30 cellular contexts compared by ENCODE assay signal in the genomic region with DNA sequence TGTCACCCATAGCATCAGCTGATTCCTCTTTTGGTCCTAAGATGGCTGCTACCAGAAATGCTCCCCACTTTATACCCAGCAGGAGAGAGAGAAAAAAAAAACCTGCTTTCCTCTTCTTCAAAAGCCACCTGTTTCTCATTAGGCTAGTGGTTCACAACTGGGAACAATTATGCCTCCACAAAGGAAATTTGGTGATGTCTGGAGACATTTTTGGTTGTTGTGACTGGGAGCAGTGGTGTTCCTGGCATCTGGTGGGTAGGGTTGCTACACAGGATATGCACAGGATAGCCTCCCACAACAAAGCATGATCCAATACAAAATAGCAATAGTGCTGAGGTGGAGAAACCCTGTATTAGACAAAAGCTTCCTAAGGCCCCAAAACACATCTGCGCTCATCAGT. TPM values are rescaled to one million over a fixed set of nuclear protein-coding genes. Genes with fewer than 3 reads are reported as not detected.
A peak's percentile ranks its signal among the peaks of the same experiment; 100 is the strongest.
DNase-seq lines count a peak whose midpoint lies in the region; ATAC-seq and TF ChIP-seq lines count a peak whose summit lies in the region.
"Had no signal": no experiment of that assay in that cellular context is flagged by ENCODE, and none has a peak within 500 bp of the region (broad histone marks: within the 10 kb centered on the region; RNA-seq: fewer than 3 reads in every experiment).

No MANE protein-coding gene starts in this region.

- in situ Hi-C loops in gastrocnemius medialis (cut with MboI; ENCODE audit: low sequenced_read_pairs in 4 of 4), result no loop called here

- no peaks in the 10 kb centered on the region for H3K36me3 ChIP-seq in gastrocnemius medialis
- H3K36me3 ChIP-seq: ascending aorta, cardiac muscle cell, SJSA1, transverse colon had no signal

- no peaks in the 10 kb centered on the region for H3K27me3 ChIP-seq in gastrocnemius medialis
- H3K27me3 ChIP-seq: ascending aorta, cardiac muscle cell, SJSA1, transverse colon had no signal

- no peak for TF ChIP-seq CTCF in fibroblast of the aortic adventitia (IDR thresholded peaks at IDR 0.05; ENCODE audit: insufficient read depth, low read length)
- TF ChIP-seq CTCF in gastrocnemius medialis (IDR thresholded peaks at IDR 0.05 in 4 of 5, conservative IDR thresholded peaks at IDR 0.05 in 1 of 5), result no peak

- TF ChIP-seq POLR2A in gastrocnemius medialis (IDR thresholded peaks at IDR 0.05), result no peak

- H3K4me1 ChIP-seq in gastrocnemius medialis, result no peaks in the 10 kb centered on the region
- H3K4me1 ChIP-seq: ascending aorta, Caco-2, SJSA1, transverse colon had no signal

- H3K9me3 ChIP-seq in gastrocnemius medialis, result no peaks in the 10 kb centered on the region
- H3K9me3 ChIP-seq: ascending aorta, Caco-2, SJSA1, transverse colon had no signal

- DNase-seq in AG20443 (ENCODE audit: low spot score) (peak; percentile 68), HCEC 1CT (peak; percentile 25), fibroblast of the aortic adventitia (ENCODE audit: low read depth) (peak; percentile 49), gastrocnemius medialis (no peak), substantia nigra (lab: John Stamatoyannopoulos, UW) (no peak), Right ventricle myocardium superior (no peak), T-helper 9 cell (no peak)
- DNase-seq: activated CD4-positive, alpha-beta T cell treated with anti-CD3 and anti-CD28 coated beads, Interleukin-2, amount 50 U/mL, for 48 hours; activated CD4-positive, CD25-positive, alpha-beta regulatory T cell; activated gamma-delta T cell treated with Interleukin-2 at 50 U/mL for 16 hours; activated naive CD8-positive, alpha-beta T cell treated with anti-CD3 and anti-CD28 coated beads, Interleukin-2, amount 10 ng/mL, durations not matched to agents 7 days and 5 days; activated T-cell treated with anti-CD3 and anti-CD28 coated beads, Interleukin-2, amount 50 U/mL, for 48 hours; Caco-2; DMS53; effector memory CD4-positive, alpha-beta T cell; erythroblast; Karpas-422; left colon; mammary epithelial cell; NCI-H1436 treated with DMSO at 0.1 percent for 48 hours; NCI-H510A; RPMI8226; stimulated activated CD4-positive, alpha-beta T cell treated with anti-CD3 and anti-CD28 coated beads, Interleukin-15, amount 100 ng/mL, for 24 hours; stimulated activated CD4-positive, alpha-beta T cell treated with anti-CD3 and anti-CD28 coated beads, Interleukin-4, amount 100 ng/mL, for 4 hours; transverse colon had no signal

- peak; percentile 62 for ATAC-seq in SK-N-SH treated with all-trans-retinoic acid at 6 μM for 48 hours
- ATAC-seq in gastrocnemius medialis, result no peak
- no peak for ATAC-seq in Right ventricle myocardium superior (ENCODE audit: poor library complexity)
- ATAC-seq: left colon had no signal

- H3K27ac ChIP-seq in gastrocnemius medialis (no peak overlapping the region), substantia nigra (ENCODE audit: low read depth, low read length, poor library complexity, severe bottlenecking) (no peak overlapping the region)
- H3K27ac ChIP-seq: ascending aorta, SJSA1, transverse colon had no signal

- intact Hi-C loops in gastrocnemius medialis (cut with DNase I; ENCODE audit: low total_unique reads) (no loop called here), Right ventricle myocardium superior (cut with DNase I) (no loop called here)

- H3K4me3 ChIP-seq in fibroblast of the aortic adventitia (ENCODE audit: low read depth, low read length) (no peak overlapping the region), gastrocnemius medialis (no peak overlapping the region)
- H3K4me3 ChIP-seq: ascending aorta, cardiac muscle cell, SJSA1, transverse colon had no signal

TF ChIP-seq in SK-N-SH treated with all-trans-retinoic acid at 6 μM for 48 hours, 23 proteins besides CTCF, POLR2A, EP300 and RAD21:
- TF ChIP-seq, protein P1, sequence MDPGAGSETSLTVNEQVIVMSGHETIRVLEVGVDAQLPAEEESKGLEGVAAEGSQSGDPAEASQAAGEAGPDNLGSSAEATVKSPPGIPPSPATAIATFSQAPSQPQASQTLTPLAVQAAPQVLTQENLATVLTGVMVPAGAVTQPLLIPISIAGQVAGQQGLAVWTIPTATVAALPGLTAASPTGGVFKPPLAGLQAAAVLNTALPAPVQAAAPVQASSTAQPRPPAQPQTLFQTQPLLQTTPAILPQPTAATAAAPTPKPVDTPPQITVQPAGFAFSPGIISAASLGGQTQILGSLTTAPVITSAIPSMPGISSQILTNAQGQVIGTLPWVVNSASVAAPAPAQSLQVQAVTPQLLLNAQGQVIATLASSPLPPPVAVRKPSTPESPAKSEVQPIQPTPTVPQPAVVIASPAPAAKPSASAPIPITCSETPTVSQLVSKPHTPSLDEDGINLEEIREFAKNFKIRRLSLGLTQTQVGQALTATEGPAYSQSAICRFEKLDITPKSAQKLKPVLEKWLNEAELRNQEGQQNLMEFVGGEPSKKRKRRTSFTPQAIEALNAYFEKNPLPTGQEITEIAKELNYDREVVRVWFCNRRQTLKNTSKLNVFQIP (CRISPR knock-in tag; IDR thresholded peaks at IDR 0.05; ENCODE audit: borderline replicate concordance, low read depth), result no peak
- 0 out of 2 replicates have a peak, but pooled peaks have one; percentile 61 for TF ChIP-seq PPARA (CRISPR knock-in tag; IDR thresholded peaks at IDR 0.05; ENCODE audit: borderline replicate concordance)
- no peak for TF ChIP-seq CSDC2 (CRISPR knock-in tag; IDR thresholded peaks at IDR 0.05)
- TF ChIP-seq TOX (CRISPR knock-in tag; IDR thresholded peaks at IDR 0.05; ENCODE audit: borderline replicate concordance), result no peak
- TF ChIP-seq ZC3H10 (CRISPR knock-in tag; IDR thresholded peaks at IDR 0.05), result no peak
- no peak for TF ChIP-seq ZFP30 (CRISPR knock-in tag; IDR thresholded peaks at IDR 0.05)
- TF ChIP-seq BACH2 (CRISPR knock-in tag; IDR thresholded peaks at IDR 0.05; ENCODE audit: borderline replicate concordance), result no peak
- no peak for TF ChIP-seq ARNTL (CRISPR knock-in tag; IDR thresholded peaks at IDR 0.05; ENCODE audit: borderline replicate concordance, low read depth)
- TF ChIP-seq TSHZ2 (CRISPR knock-in tag; IDR thresholded peaks at IDR 0.05), result peak; percentile 71; the same call in 1 of the 2 replicates
- TF ChIP-seq TCF4 (CRISPR knock-in tag; IDR thresholded peaks at IDR 0.05; ENCODE audit: borderline replicate concordance), result peak; percentile 87
- 0 out of 2 replicates have a peak, but pooled peaks have one; percentile 6 for TF ChIP-seq ZNF8 (CRISPR knock-in tag; IDR thresholded peaks at IDR 0.05)
- TF ChIP-seq, protein P2, sequence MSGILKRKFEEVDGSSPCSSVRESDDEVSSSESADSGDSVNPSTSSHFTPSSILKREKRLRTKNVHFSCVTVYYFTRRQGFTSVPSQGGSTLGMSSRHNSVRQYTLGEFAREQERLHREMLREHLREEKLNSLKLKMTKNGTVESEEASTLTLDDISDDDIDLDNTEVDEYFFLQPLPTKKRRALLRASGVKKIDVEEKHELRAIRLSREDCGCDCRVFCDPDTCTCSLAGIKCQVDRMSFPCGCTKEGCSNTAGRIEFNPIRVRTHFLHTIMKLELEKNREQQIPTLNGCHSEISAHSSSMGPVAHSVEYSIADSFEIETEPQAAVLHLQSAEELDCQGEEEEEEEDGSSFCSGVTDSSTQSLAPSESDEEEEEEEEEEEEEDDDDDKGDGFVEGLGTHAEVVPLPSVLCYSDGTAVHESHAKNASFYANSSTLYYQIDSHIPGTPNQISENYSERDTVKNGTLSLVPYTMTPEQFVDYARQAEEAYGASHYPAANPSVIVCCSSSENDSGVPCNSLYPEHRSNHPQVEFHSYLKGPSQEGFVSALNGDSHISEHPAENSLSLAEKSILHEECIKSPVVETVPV (CRISPR knock-in tag; IDR thresholded peaks at IDR 0.05), result no peak

RNA-seq across cellular contexts. Expression of gene SGIP1, which starts 38.5 kb away (rescaled TPM):
- total RNA-seq in fibroblast of the aortic adventitia (ENCODE audit: low replicate concordance) (2.1 and 21.1 TPM in 2 replicates), gastrocnemius medialis (1 to 10 TPM; 2.5 to 7.1 (median 2.9) TPM), Right ventricle myocardium superior (3.6 TPM)
- total RNA-seq: activated naive CD8-positive, alpha-beta T cell treated with anti-CD3 and anti-CD28 coated beads, Interleukin-2, amount 10 ng/mL, durations not matched to agents 7 days and 5 days; Caco-2; mammary epithelial cell; T-helper 1 cell treated with Interleukin-12 subunit alpha and Interleukin-12 subunit beta and Interleukin-4 antibody, amounts not matched to agents 30 ng/mL and 1 ng/mL, for 36 hours had no signal

Comparison
In these comparisons a context has a peak if more than half of its experiments do, and no peak if none do; other contexts are left out.
1. DNase-seq: peak in AG20443 (single experiment), HCEC 1CT (single experiment) and fibroblast of the aortic adventitia (single experiment); none in gastrocnemius medialis (0 of 2), substantia nigra (0 of 49), Right ventricle myocardium superior (single experiment) and T-helper 9 cell (single experiment).